ENCODE assay signal across 1 cellular context in the genomic region with DNA sequence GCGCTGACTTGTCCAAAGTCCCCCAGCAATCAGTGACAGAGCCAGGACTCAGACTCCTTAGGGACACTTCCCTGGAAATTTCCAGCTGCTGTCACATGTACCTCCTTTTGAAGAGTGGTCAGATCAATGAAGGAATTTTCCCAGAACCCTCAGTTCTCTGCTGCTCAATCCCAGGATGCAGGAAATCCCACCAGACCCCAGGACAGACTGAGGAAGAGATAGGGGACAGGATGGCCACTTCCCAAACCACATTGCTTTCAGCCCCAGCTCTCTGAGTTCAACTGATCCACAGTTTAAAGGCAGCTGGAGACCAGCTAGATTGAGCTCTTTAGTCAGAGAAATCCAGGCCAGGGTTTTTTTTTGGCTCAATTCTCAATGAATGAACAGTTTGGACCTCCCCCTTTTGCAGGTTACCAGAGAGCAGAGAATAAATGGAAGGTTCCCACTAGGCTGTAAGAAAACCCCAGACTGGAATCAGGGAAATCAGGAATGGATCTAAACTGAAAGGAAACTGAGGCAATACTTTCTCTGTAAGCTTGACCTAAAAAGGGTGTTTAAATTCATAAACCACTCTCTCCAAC.
TF ChIP-seq lines count a peak whose summit lies in the region.

No MANE protein-coding gene starts in this region.

TF ChIP-seq in HepG2, 621 proteins besides CTCF, POLR2A, EP300 and RAD21 (continued from another document and continues in another):
- no peak for TF ChIP-seq ZBED4 (CRISPR knock-in tag; IDR thresholded peaks at IDR 0.05; ENCODE audit: borderline replicate concordance)
- TF ChIP-seq IKZF5 (CRISPR knock-in tag; IDR thresholded peaks at IDR 0.05), result 0 out of 2 replicates have a peak, but pooled peaks have one; percentile 29
- TF ChIP-seq ZNF335 (CRISPR knock-in tag; IDR thresholded peaks at IDR 0.05), result 0 out of 2 replicates have a peak, but pooled peaks have one; percentile 18
- TF ChIP-seq CREB1 (IDR thresholded peaks at IDR 0.05), result no peak
- TF ChIP-seq CREB1 (CRISPR knock-in tag; IDR thresholded peaks at IDR 0.05), result 0 out of 2 replicates have a peak, but pooled peaks have one; percentile 37
- TF ChIP-seq ASH2L (IDR thresholded peaks at IDR 0.05; ENCODE audit: insufficient read length, low read depth, low read length), result peak; percentile 49
- no peak for TF ChIP-seq ZBTB2 (CRISPR knock-in tag; IDR thresholded peaks at IDR 0.05; ENCODE audit: low read depth)
- no peak for TF ChIP-seq CAMTA2 (CRISPR knock-in tag; IDR thresholded peaks at IDR 0.05; ENCODE audit: borderline replicate concordance)
- 0 out of 2 replicates have a peak, but pooled peaks have one; percentile 27 for TF ChIP-seq ZBTB7B (CRISPR knock-in tag; IDR thresholded peaks at IDR 0.05)
- no peak for TF ChIP-seq ATM (IDR thresholded peaks at IDR 0.05; ENCODE audit: borderline replicate concordance)
- no peak for TF ChIP-seq SRY (CRISPR knock-in tag; IDR thresholded peaks at IDR 0.05)
- no peak for TF ChIP-seq ZNF484 (CRISPR knock-in tag; IDR thresholded peaks at IDR 0.05; ENCODE audit: borderline replicate concordance, low read depth)
- TF ChIP-seq, protein P1, sequence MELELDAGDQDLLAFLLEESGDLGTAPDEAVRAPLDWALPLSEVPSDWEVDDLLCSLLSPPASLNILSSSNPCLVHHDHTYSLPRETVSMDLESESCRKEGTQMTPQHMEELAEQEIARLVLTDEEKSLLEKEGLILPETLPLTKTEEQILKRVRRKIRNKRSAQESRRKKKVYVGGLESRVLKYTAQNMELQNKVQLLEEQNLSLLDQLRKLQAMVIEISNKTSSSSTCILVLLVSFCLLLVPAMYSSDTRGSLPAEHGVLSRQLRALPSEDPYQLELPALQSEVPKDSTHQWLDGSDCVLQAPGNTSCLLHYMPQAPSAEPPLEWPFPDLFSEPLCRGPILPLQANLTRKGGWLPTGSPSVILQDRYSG (CRISPR knock-in tag; IDR thresholded peaks at IDR 0.05), result no peak
- TF ChIP-seq WIZ (CRISPR knock-in tag; IDR thresholded peaks at IDR 0.05), result no peak
- TF ChIP-seq ZNF570 (CRISPR knock-in tag; IDR thresholded peaks at IDR 0.05; ENCODE audit: borderline replicate concordance), result no peak
- TF ChIP-seq NFKBIZ (CRISPR knock-in tag; IDR thresholded peaks at IDR 0.05), result no peak
- no peak for TF ChIP-seq ZNF430 (CRISPR knock-in tag; IDR thresholded peaks at IDR 0.05)
- TF ChIP-seq RFXAP (CRISPR knock-in tag; IDR thresholded peaks at IDR 0.05; ENCODE audit: borderline replicate concordance), result 0 out of 2 replicates have a peak, but pooled peaks have one; percentile 25
- no peak for TF ChIP-seq ZNF260 (CRISPR knock-in tag; IDR thresholded peaks at IDR 0.05; ENCODE audit: borderline replicate concordance, low read depth)
- TF ChIP-seq ZSCAN29 (CRISPR knock-in tag; conservative IDR thresholded peaks at IDR 0.05), result no peak
- TF ChIP-seq ZMYM4 (CRISPR knock-in tag; IDR thresholded peaks at IDR 0.05), result no peak
- TF ChIP-seq SYNCRIP (IDR thresholded peaks at IDR 0.05; ENCODE audit: insufficient read depth, low read depth, low read length), result no peak
- 0 out of 2 replicates have a peak, but pooled peaks have one; percentile 13 for TF ChIP-seq ARNTL (CRISPR knock-in tag; IDR thresholded peaks at IDR 0.05)
- TF ChIP-seq IRF2 (CRISPR knock-in tag; IDR thresholded peaks at IDR 0.05), result no peak
- TF ChIP-seq ZBTB3 (CRISPR knock-in tag; IDR thresholded peaks at IDR 0.05; ENCODE audit: borderline replicate concordance, low read depth), result no peak
- 0 out of 2 replicates have a peak, but pooled peaks have one; percentile 13 for TF ChIP-seq BCL6 (CRISPR knock-in tag; IDR thresholded peaks at IDR 0.05)
- TF ChIP-seq, protein P2, sequence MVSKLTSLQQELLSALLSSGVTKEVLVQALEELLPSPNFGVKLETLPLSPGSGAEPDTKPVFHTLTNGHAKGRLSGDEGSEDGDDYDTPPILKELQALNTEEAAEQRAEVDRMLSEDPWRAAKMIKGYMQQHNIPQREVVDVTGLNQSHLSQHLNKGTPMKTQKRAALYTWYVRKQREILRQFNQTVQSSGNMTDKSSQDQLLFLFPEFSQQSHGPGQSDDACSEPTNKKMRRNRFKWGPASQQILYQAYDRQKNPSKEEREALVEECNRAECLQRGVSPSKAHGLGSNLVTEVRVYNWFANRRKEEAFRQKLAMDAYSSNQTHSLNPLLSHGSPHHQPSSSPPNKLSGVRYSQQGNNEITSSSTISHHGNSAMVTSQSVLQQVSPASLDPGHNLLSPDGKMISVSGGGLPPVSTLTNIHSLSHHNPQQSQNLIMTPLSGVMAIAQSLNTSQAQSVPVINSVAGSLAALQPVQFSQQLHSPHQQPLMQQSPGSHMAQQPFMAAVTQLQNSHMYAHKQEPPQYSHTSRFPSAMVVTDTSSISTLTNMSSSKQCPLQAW (CRISPR knock-in tag; IDR thresholded peaks at IDR 0.05), result no peak; the same call in 1 of the 2 replicates
- no peak for TF ChIP-seq JUND (CRISPR knock-in tag; IDR thresholded peaks at IDR 0.05)
- no peak for TF ChIP-seq MIER2 (CRISPR knock-in tag; IDR thresholded peaks at IDR 0.05)
- TF ChIP-seq CEBPB (IDR thresholded peaks at IDR 0.05; ENCODE audit: borderline replicate concordance, low read depth, low read length), result no peak
- no peak for TF ChIP-seq ZFP62 (CRISPR knock-in tag; IDR thresholded peaks at IDR 0.05)
- TF ChIP-seq ZNF362 (CRISPR knock-in tag; IDR thresholded peaks at IDR 0.05; ENCODE audit: borderline replicate concordance), result no peak
- no peak for TF ChIP-seq ZKSCAN5 (CRISPR knock-in tag; IDR thresholded peaks at IDR 0.05)
- TF ChIP-seq, protein P3, sequence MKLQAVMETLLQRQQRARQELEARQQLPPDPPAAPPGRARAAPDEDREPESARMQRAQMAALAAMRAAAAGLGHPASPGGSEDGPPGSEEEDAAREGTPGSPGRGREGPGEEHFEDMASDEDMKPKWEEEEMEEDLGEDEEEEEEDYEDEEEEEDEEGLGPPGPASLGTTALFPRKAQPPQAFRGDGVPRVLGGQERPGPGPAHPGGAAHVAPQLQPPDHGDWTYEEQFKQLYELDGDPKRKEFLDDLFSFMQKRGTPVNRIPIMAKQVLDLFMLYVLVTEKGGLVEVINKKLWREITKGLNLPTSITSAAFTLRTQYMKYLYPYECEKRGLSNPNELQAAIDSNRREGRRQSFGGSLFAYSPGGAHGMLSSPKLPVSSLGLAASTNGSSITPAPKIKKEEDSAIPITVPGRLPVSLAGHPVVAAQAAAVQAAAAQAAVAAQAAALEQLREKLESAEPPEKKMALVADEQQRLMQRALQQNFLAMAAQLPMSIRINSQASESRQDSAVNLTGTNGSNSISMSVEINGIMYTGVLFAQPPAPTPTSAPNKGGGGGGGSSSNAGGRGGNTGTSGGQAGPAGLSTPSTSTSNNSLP (IDR thresholded peaks at IDR 0.05; ENCODE audit: low read depth, low read length), result peak; percentile 65
- no peak for TF ChIP-seq SIN3B (IDR thresholded peaks at IDR 0.05; ENCODE audit: low read length)
- peak; percentile 28; the same call in 1 of the 2 replicates for TF ChIP-seq ELF1 (CRISPR knock-in tag; IDR thresholded peaks at IDR 0.05)
- 0 out of 2 replicates have a peak, but pooled peaks have one; percentile 16 for TF ChIP-seq ZNF264 (CRISPR knock-in tag; IDR thresholded peaks at IDR 0.05)
- TF ChIP-seq ZNF33B (CRISPR knock-in tag; IDR thresholded peaks at IDR 0.05), result no peak
- TF ChIP-seq ZNF83 (CRISPR knock-in tag; IDR thresholded peaks at IDR 0.05; ENCODE audit: borderline replicate concordance), result no peak
- no peak for TF ChIP-seq TRIM22 (IDR thresholded peaks at IDR 0.05)
- no peak for TF ChIP-seq POGK (CRISPR knock-in tag; conservative IDR thresholded peaks at IDR 0.05)
- no peak for TF ChIP-seq ZBTB4 (CRISPR knock-in tag; IDR thresholded peaks at IDR 0.05; ENCODE audit: borderline replicate concordance)
